ENCODE assay signal across 17 cellular contexts in genomic region chr3:181075098-181075497, GRCh38.
"Had no signal": no experiment of that assay in that cellular context is flagged by ENCODE, and none has a peak within 500 bp of the region (broad histone marks: within the 10 kb centered on the region; RNA-seq: fewer than 3 reads in every experiment).

No MANE protein-coding gene starts in this region.

- H3K27ac ChIP-seq: colonic mucosa, gastrocnemius medialis, heart right ventricle, tibial artery had no signal

- H3K27me3 Mint-ChIP-seq: activated CD4-positive, alpha-beta T cell treated with anti-CD3 and anti-CD28 coated beads, Interleukin-2, amount 10 ng/mL, durations not matched to agents 7 days and 5 days; central memory CD8-positive, alpha-beta T cell; stimulated activated naive B cell treated with anti-CD40 and anti-IgM and Interleukin-4, amounts not matched to agents 10 μg/mL and 1 μg/mL and 100 μg/mL, for 72 hours had no signal

- H3K27ac Mint-ChIP-seq: activated CD4-positive, alpha-beta T cell treated with anti-CD3 and anti-CD28 coated beads, Interleukin-2, amount 10 ng/mL, durations not matched to agents 7 days and 5 days; activated naive CD4-positive, alpha-beta T cell treated with anti-CD3 and anti-CD28 coated beads for 36 hours; natural killer cell; stimulated activated naive B cell treated with anti-CD40 and anti-IgM and Interleukin-4, amounts not matched to agents 10 μg/mL and 1 μg/mL and 100 μg/mL, for 72 hours had no signal

- H3K4me1 ChIP-seq: colonic mucosa, tibial artery had no signal

- H3K4me3 Mint-ChIP-seq: activated CD4-positive, alpha-beta T cell treated with anti-CD3 and anti-CD28 coated beads, Interleukin-2, amount 10 ng/mL, durations not matched to agents 7 days and 5 days; activated naive CD4-positive, alpha-beta T cell treated with anti-CD3 and anti-CD28 coated beads for 36 hours; activated T-cell treated with anti-CD3 and anti-CD28 coated beads, Interleukin-2, amount 50 U/mL, for 4 hours; central memory CD8-positive, alpha-beta T cell; natural killer cell; stimulated activated naive B cell treated with anti-CD40 and anti-IgM and Interleukin-4, amounts not matched to agents 10 μg/mL and 1 μg/mL and 100 μg/mL, for 72 hours had no signal

- H3K36me3 Mint-ChIP-seq: stimulated activated naive B cell treated with anti-CD40 and anti-IgM and Interleukin-4, amounts not matched to agents 10 μg/mL and 1 μg/mL and 100 μg/mL, for 72 hours had no signal

- H3K27me3 ChIP-seq: colonic mucosa, gastrocnemius medialis, heart right ventricle, tibial artery had no signal

- ATAC-seq: activated CD4-positive, CD25-positive, alpha-beta regulatory T cell treated with anti-CD3 and anti-CD28 coated beads, Interleukin-2, amount 50 U/mL, for 24 hours; activated T-cell treated with anti-CD3 and anti-CD28 coated beads, Interleukin-2, amount 50 U/mL, for 4 hours; gastrocnemius medialis; heart right ventricle; left cardiac atrium; natural killer cell; stimulated activated naive B cell treated with anti-CD40 and anti-IgM and Interleukin-4, amounts not matched to agents 10 μg/mL and 1 μg/mL and 100 μg/mL, for 72 hours had no signal

- H3K4me1 Mint-ChIP-seq: activated CD4-positive, alpha-beta T cell treated with anti-CD3 and anti-CD28 coated beads, Interleukin-2, amount 10 ng/mL, durations not matched to agents 7 days and 5 days; central memory CD8-positive, alpha-beta T cell; natural killer cell; stimulated activated naive B cell treated with anti-CD40 and anti-IgM and Interleukin-4, amounts not matched to agents 10 μg/mL and 1 μg/mL and 100 μg/mL, for 72 hours had no signal

- H3K4me3 ChIP-seq: colonic mucosa, gastrocnemius medialis, heart right ventricle, tibial artery had no signal

- H3K36me3 ChIP-seq: colonic mucosa, gastrocnemius medialis, heart right ventricle, tibial artery had no signal

- DNase-seq: activated CD4-positive, alpha-beta T cell treated with anti-CD3 and anti-CD28 coated beads, Interleukin-2, amount 10 ng/mL, durations not matched to agents 7 days and 5 days; activated CD8-positive, alpha-beta memory T cell treated with anti-CD3 and anti-CD28 coated beads, Interleukin-2, amount 50 U/mL, for 4 hours; activated naive CD4-positive, alpha-beta T cell treated with anti-CD3 and anti-CD28 coated beads for 36 hours; activated T-cell treated with anti-CD3 and anti-CD28 coated beads, Interleukin-2, amount 50 U/mL, for 4 hours; anterior cingulate cortex; colonic mucosa; erythroblast; gastrocnemius medialis; heart right ventricle; left cardiac atrium; natural killer cell; nucleus accumbens; stimulated activated naive B cell treated with anti-CD40 and anti-IgM and Interleukin-4, amounts not matched to agents 10 μg/mL and 1 μg/mL and 100 μg/mL, for 72 hours; T-helper 9 cell; tibial artery had no signal

- H3K9me3 ChIP-seq: colonic mucosa, gastrocnemius medialis had no signal

- H3K9me3 Mint-ChIP-seq: activated CD4-positive, alpha-beta T cell treated with anti-CD3 and anti-CD28 coated beads, Interleukin-2, amount 10 ng/mL, durations not matched to agents 7 days and 5 days had no signal
